ENCODE assay signal across 25 cellular contexts in the genomic region with DNA sequence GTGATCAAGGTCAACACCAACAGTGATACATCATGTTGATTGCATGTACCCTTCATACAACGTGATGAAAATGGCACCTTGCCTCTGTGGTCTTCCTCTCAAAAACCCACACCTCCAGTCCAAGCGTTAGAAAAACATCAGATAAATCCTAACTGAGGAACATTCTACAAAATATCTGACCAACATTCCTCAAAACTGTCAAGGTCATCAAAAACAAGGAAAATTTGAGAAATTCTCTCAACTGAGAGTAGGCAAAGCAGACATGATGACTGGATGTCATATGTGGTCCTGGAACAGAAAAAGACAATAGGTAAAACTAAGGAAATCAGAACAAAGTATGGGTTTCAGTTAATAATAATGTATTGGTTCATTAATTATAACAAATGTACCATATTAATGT.
"Had no signal": no experiment of that assay in that cellular context is flagged by ENCODE, and none has a peak within 500 bp of the region (broad histone marks: within the 10 kb centered on the region; RNA-seq: fewer than 3 reads in every experiment).

No MANE protein-coding gene starts in this region.

- H3K4me3 Mint-ChIP-seq: immature natural killer cell; natural killer cell; stimulated activated memory B cell treated with anti-CD40 and anti-IgM and Interleukin-4, amounts not matched to agents 10 μg/mL and 1 μg/mL and 100 μg/mL, for 72 hours; type B pancreatic cell had no signal

- H3K27me3 ChIP-seq: dorsolateral prefrontal cortex, ovary, spleen, testis had no signal

- H3K4me1 ChIP-seq: tibial artery had no signal

- H3K27ac ChIP-seq: dorsolateral prefrontal cortex, left ventricle myocardium inferior, lower lobe of right lung, ovary, psoas muscle, skin epidermis, spleen, testis, tibial artery had no signal

- FAIRE-seq: frontal cortex had no signal

- H3K27me3 Mint-ChIP-seq: stimulated activated memory B cell treated with anti-CD40 and anti-IgM and Interleukin-4, amounts not matched to agents 10 μg/mL and 1 μg/mL and 100 μg/mL, for 72 hours had no signal

- H3K36me3 Mint-ChIP-seq: immature natural killer cell; natural killer cell; stimulated activated memory B cell treated with anti-CD40 and anti-IgM and Interleukin-4, amounts not matched to agents 10 μg/mL and 1 μg/mL and 100 μg/mL, for 72 hours; type B pancreatic cell had no signal

- H3K27ac Mint-ChIP-seq: type B pancreatic cell had no signal

- ATAC-seq: left colon; lower lobe of right lung; natural killer cell; psoas muscle; right cardiac atrium; stimulated activated memory B cell treated with anti-CD40 and anti-IgM and Interleukin-4, amounts not matched to agents 10 μg/mL and 1 μg/mL and 100 μg/mL, for 72 hours; stimulated activated naive CD8-positive, alpha-beta T cell treated with anti-CD3 and anti-CD28 coated beads, Interleukin-15, Interleukin-2, amounts not matched to agents 100 U/mL and 50 U/mL, for 24 hours had no signal

- H3K36me3 ChIP-seq: left ventricle myocardium inferior, lower lobe of right lung, ovary, spleen, tibial artery had no signal

- DNase-seq: dorsolateral prefrontal cortex; effector CD4-positive, alpha-beta T cell; hypothalamus; immature natural killer cell; islet precursor cell; kidney glomerular epithelial cell; left colon; left ventricle myocardium inferior; lower lobe of right lung; natural killer cell; occipital lobe; ovary; posterior cingulate gyrus; psoas muscle; right cardiac atrium; spleen; stimulated activated CD4-positive, alpha-beta T cell treated with anti-CD3 and anti-CD28 coated beads, Interleukin-4, amount 100 ng/mL, for 4 hours; stimulated activated naive CD8-positive, alpha-beta T cell treated with anti-CD3 and anti-CD28 coated beads, Interleukin-15, Interleukin-2, amounts not matched to agents 100 U/mL and 50 U/mL, for 24 hours; substantia nigra; testis; tibial artery had no signal

- H3K4me3 ChIP-seq: dorsolateral prefrontal cortex, left ventricle myocardium inferior, lower lobe of right lung, ovary, psoas muscle, skin epidermis, spleen, testis, tibial artery had no signal

- H3K9me3 Mint-ChIP-seq: immature natural killer cell; natural killer cell; stimulated activated memory B cell treated with anti-CD40 and anti-IgM and Interleukin-4, amounts not matched to agents 10 μg/mL and 1 μg/mL and 100 μg/mL, for 72 hours; type B pancreatic cell had no signal

- H3K9me3 ChIP-seq: left ventricle myocardium inferior, lower lobe of right lung, ovary, psoas muscle, spleen, testis, tibial artery had no signal
